Comparison of ENCODE assay signal across 17 cellular contexts in genomic region chr21:31030367-31031106, GRCh38. TPM values are rescaled to one million over a fixed set of nuclear protein-coding genes. Genes with fewer than 3 reads are reported as not detected.
DNase-seq lines count a peak whose midpoint lies in the region; ATAC-seq and TF ChIP-seq lines count a peak whose summit lies in the region.
"Had no signal": no experiment of that assay in that cellular context is flagged by ENCODE, and none has a peak within 500 bp of the region (broad histone marks: within the 10 kb centered on the region; RNA-seq: fewer than 3 reads in every experiment).

No MANE protein-coding gene starts in this region.

- H3K4me1 ChIP-seq in MM.1S (ENCODE audit: low read length): peaks cover 15% of the 10 kb centered on the region
- no peaks in the 10 kb centered on the region for H3K4me1 ChIP-seq in PC-3 (ENCODE audit: insufficient read depth, low read length)

- no peak for TF ChIP-seq POLR2A in GM18505 (IDR thresholded peaks at IDR 0.05; ENCODE audit: borderline replicate concordance, extremely low read depth, insufficient read depth, insufficient read length)

- H3K9me2 ChIP-seq in MM.1S (replicated peaks; ENCODE audit: insufficient read depth, low read length): no peaks in the 10 kb centered on the region
- no peaks in the 10 kb centered on the region for H3K9me2 ChIP-seq in PC-3 (replicated peaks; ENCODE audit: low read length)

- H3K36me3 ChIP-seq in MM.1S (replicated peaks; ENCODE audit: insufficient read depth, low read length) (no peaks in the 10 kb centered on the region), PC-3 (ENCODE audit: low read depth, low read length) (no peaks in the 10 kb centered on the region)

- TF ChIP-seq CTCF in MM.1S (IDR thresholded peaks at IDR 0.05; ENCODE audit: low read length) (no peak), PC-3 (conservative IDR thresholded peaks at IDR 0.05; ENCODE audit: low read depth, low read length) (no peak)

- POLR2A ChIA-PET in PC-3 (lab: Charles Lee; ENCODE audit: unreplicated experiment): no interaction called here

- no TSS peak for BruUV-seq in PC-3 (replicated peaks; lab: Mats Ljungman, UMichigan)

- H4K20me1 ChIP-seq in MM.1S (ENCODE audit: insufficient read depth, low read length) (no peaks in the 10 kb centered on the region), PC-3 (ENCODE audit: low read length) (no peaks in the 10 kb centered on the region)

- H3K4me3 ChIP-seq in MM.1S (ENCODE audit: low read length) (no peak overlapping the region), PC-3 (ENCODE audit: low read length) (no peak overlapping the region)

- no peak overlapping the region for H2AFZ ChIP-seq in MM.1S (ENCODE audit: low read length)
- no peak overlapping the region for H2AFZ ChIP-seq in PC-3 (ENCODE audit: low read length)

- H3K79me2 ChIP-seq in MM.1S (ENCODE audit: low read length) (no peaks in the 10 kb centered on the region), PC-3 (ENCODE audit: low read length) (no peaks in the 10 kb centered on the region)

- H3K27me3 ChIP-seq in MM.1S (replicated peaks; ENCODE audit: insufficient read depth, low read length) (no peaks in the 10 kb centered on the region), PC-3 (ENCODE audit: low read length) (peaks cover 11% of the 10 kb centered on the region; the same call in 1 of the 2 replicates)

- H3F3A ChIP-seq in MM.1S (ENCODE audit: insufficient read depth, low read length) (peaks cover 4% of the 10 kb centered on the region; the same call in 1 of the 2 replicates), PC-3 (ENCODE audit: low read length, unreplicated experiment) (no peaks in the 10 kb centered on the region)

- intact Hi-C loops in PC-3 (cut with micrococcal nuclease): no loop called here

- H3K9me3 ChIP-seq in MM.1S (replicated peaks; ENCODE audit: insufficient read depth, low read length): no peaks in the 10 kb centered on the region
- H3K9me3 ChIP-seq in PC-3 (ENCODE audit: low read length): 0 out of 2 replicates have a peak, but pooled peaks cover 3% of the 10 kb centered on the region

- in situ Hi-C loops in G401 (cut with HindIII; ENCODE audit: low sequenced_read_pairs): no loop called here

- CTCF ChIA-PET in PC-3 (lab: Charles Lee): no interaction called here

- H3K9ac ChIP-seq in MM.1S (ENCODE audit: low read length) (no peak overlapping the region), PC-3 (ENCODE audit: low read length) (no peak overlapping the region)

- H3K27ac ChIP-seq in MM.1S (ENCODE audit: low read length) (peak overlapping the region; percentile 7; the same call in 1 of the 2 replicates), PC-3 (ENCODE audit: low read length) (no peak overlapping the region)
- H3K27ac ChIP-seq: epithelial cell of prostate had no signal

- no peak overlapping the region for H3K4me2 ChIP-seq in MM.1S (ENCODE audit: low read depth, low read length)
- no peak overlapping the region for H3K4me2 ChIP-seq in PC-3 (ENCODE audit: low read length)

- DNase-seq in MM.1S: peak; percentile 27
- no peak for DNase-seq in left lobe of liver (ENCODE audit: low spot score)
- DNase-seq in PC-3: no peak
- no peak for DNase-seq in G401 (ENCODE audit: low spot score)
- DNase-seq: activated CD4-positive, alpha-beta T cell treated with anti-CD3 and anti-CD28 coated beads, Interleukin-2, amount 50 U/mL, for 48 hours; activated gamma-delta T cell treated with Interleukin-2 at 50 U/mL for 16 hours; caudate nucleus; stimulated activated CD4-positive, alpha-beta T cell treated with anti-CD3 and anti-CD28 coated beads, Interleukin-15, amount 100 ng/mL, for 24 hours; stimulated activated CD8-positive, alpha-beta memory T cell treated with anti-CD3 and anti-CD28 coated beads, Interleukin-4, amount 100 ng/mL, for 48 hours had no signal

- ATAC-seq in GM18505 (IDR thresholded peaks at IDR 0.05; ENCODE audit: unreplicated experiment) (peak; percentile 88), GM19463 (IDR thresholded peaks at IDR 0.05; ENCODE audit: unreplicated experiment) (peak; percentile 78), HG02884 (IDR thresholded peaks at IDR 0.05; ENCODE audit: unreplicated experiment) (peak; percentile 83), left lobe of liver (no peak), PC-3 (no peak), GM19324 (IDR thresholded peaks at IDR 0.05; ENCODE audit: low FRiP score, unreplicated experiment) (no peak)
- ATAC-seq: HepG2 had no signal

RNA-seq across cellular contexts. Expression of gene KRTAP19-8, which starts 7.7 kb away (rescaled TPM):
- total RNA-seq in left lobe of liver (not detected), PC-3 (2014; rRNA removed) (not detected in 2 replicates)
- not detected in 2 replicates for total RNA-seq in G401 (2014; rRNA removed; shearing (Covaris generic))
- total RNA-seq: H1, HepG2, osteoblast had no signal

Comparison
In these comparisons a context has a peak if more than half of its experiments do, and no peak if none do; other contexts are left out.
1. ATAC-seq: peak in GM18505 (single experiment), GM19463 (single experiment) and HG02884 (single experiment); none in left lobe of liver (single experiment), PC-3 (single experiment) and GM19324 (single experiment).